In genomic region chr1:101460709-101461108, GRCh38 we compare ENCODE assay signal across 19 cellular contexts.
DNase-seq lines count a peak whose midpoint lies in the region; ATAC-seq, FAIRE-seq and TF ChIP-seq lines count a peak whose summit lies in the region.
"Had no signal": no experiment of that assay in that cellular context is flagged by ENCODE, and none has a peak within 500 bp of the region (broad histone marks: within the 10 kb centered on the region; RNA-seq: fewer than 3 reads in every experiment).

No MANE protein-coding gene starts in this region.

- no peak overlapping the region for H3K27ac ChIP-seq in A673 (ENCODE audit: low read depth, low read length, poor library complexity, severe bottlenecking)
- H3K27ac ChIP-seq: A549, PC-9 had no signal

- POLR2A ChIA-PET in A673 (lab: Charles Lee; ENCODE audit: low non-redundant PET): no interaction called here

- FAIRE-seq in bronchial epithelial cell (lab: Jason Lieb, UNC): no peak
- FAIRE-seq: A549 had no signal

- DNase-seq in A673 (ENCODE audit: low spot score): peak; percentile 27
- DNase-seq in NCI-H1092 (lab: John Stamatoyannopoulos, UW): peak; percentile 53
- peak; percentile 67 for DNase-seq in NCI-H345 (lab: John Stamatoyannopoulos, UW)
- DNase-seq in bronchial epithelial cell (ENCODE audit: low read depth): peak; percentile 13
- DNase-seq in erythroblast (lab: John Stamatoyannopoulos, UW): no peak
- DNase-seq in activated CD8-positive, alpha-beta memory T cell treated with anti-CD3 and anti-CD28 coated beads, Interleukin-2, amount 50 U/mL, for 4 hours: no peak
- DNase-seq: AML-193; Calu3; CD4-positive, CD25-positive, alpha-beta regulatory T cell; GOT3; HFFc6; KG1; MG63; NCI-H1417 treated with DMSO at 0.1 percent for 48 hours; NCI-H2081 treated with DMSO at 0.1 percent for 48 hours; PC-9 had no signal

- no peak for TF ChIP-seq CTCF in A673 (conservative IDR thresholded peaks at IDR 0.05; ENCODE audit: low read depth, low read length)
- no peak for TF ChIP-seq CTCF in bronchial epithelial cell (IDR thresholded peaks at IDR 0.05; ENCODE audit: insufficient read depth, low read length, severe bottlenecking)

- intact Hi-C loops in A673 (cut with micrococcal nuclease; ENCODE audit: unreplicated experiment): no loop called here

- H3K4me3 ChIP-seq in A673 (ENCODE audit: low read depth, low read length, poor library complexity, severe bottlenecking): no peak overlapping the region
- H3K4me3 ChIP-seq in bronchial epithelial cell (ENCODE audit: low read depth, low read length): no peak overlapping the region
- H3K4me3 ChIP-seq: A549, MG63, PC-9 had no signal

- no peaks in the 10 kb centered on the region for H3K27me3 ChIP-seq in A673 (replicated peaks; ENCODE audit: insufficient read depth, low read depth, low read length, poor library complexity)
- H3K27me3 ChIP-seq in bronchial epithelial cell (ENCODE audit: control insufficient read depth, insufficient read depth, low read length): no peaks in the 10 kb centered on the region
- H3K27me3 ChIP-seq: MG63 had no signal

- H3K36me3 ChIP-seq in A673 (ENCODE audit: insufficient read depth, low read length, poor library complexity, severe bottlenecking) (no peaks in the 10 kb centered on the region), bronchial epithelial cell (ENCODE audit: control insufficient read depth, insufficient read depth, low read length) (no peaks in the 10 kb centered on the region)
- H3K36me3 ChIP-seq: MG63 had no signal

- H3K9me3 ChIP-seq in A673 (ENCODE audit: low read depth, low read length, poor library complexity, severe bottlenecking): no peaks in the 10 kb centered on the region
- H3K9me3 ChIP-seq: A549, MG63 had no signal

- no peak for TF ChIP-seq POLR2A in erythroblast (IDR thresholded peaks at IDR 0.05; ENCODE audit: low read length)

- ATAC-seq in HG03460 (IDR thresholded peaks at IDR 0.05; ENCODE audit: unreplicated experiment): no peak
- ATAC-seq in HG02938 (IDR thresholded peaks at IDR 0.05; ENCODE audit: unreplicated experiment): no peak
- ATAC-seq: A549 had no signal

- BruUV-seq in A673 (replicated peaks; lab: Mats Ljungman, UMichigan): no TSS peak

- CTCF ChIA-PET in A673 (lab: Charles Lee): no interaction called here

- no peaks in the 10 kb centered on the region for H3K4me1 ChIP-seq in A673 (ENCODE audit: insufficient read depth, low read length, poor library complexity, severe bottlenecking)
- H3K4me1 ChIP-seq: A549 had no signal

Comparison
In these comparisons a context has a peak if more than half of its experiments do, and no peak if none do; other contexts are left out.
1. DNase-seq: peak in A673 (single experiment), NCI-H1092 (single experiment), NCI-H345 (single experiment) and bronchial epithelial cell (single experiment); none in erythroblast (0 of 2) and activated CD8-positive, alpha-beta memory T cell treated with anti-CD3 and anti-CD28 coated beads, Interleukin-2, amount 50 U/mL, for 4 hours (single experiment).